1 cellular context compared by ENCODE assay signal in the genomic region with DNA sequence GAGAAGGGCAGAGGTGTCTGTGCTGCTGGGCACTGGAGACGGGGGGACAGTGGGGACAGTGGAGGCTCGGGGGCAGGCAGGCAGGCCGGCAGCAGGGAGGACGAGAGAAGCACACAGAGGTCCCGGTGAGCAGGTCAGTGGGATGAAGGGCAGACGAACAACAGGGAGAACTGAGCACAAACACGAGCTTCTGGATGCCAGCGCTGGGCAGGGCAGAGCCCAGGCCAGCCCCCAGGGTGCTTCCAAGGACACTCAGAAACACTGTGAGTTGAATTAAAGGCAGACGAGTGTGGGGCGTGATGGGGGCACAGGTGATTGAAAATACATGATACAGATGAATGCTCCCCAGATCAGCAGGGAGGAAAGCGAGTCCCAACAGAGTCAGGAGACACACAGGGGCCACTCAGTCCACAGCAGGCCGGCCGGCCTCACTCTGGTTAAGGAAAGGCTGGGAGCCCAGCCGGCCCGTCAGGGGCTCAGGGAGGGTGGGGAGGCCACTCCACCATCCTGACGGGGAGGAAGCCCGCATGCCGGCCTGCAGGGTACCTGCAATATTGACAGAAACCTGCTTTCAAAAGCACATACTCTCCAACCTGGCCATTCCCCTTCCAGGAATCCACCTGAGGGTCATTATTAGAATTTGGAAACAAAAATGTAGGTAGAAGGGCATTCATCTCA.
A peak's percentile ranks its signal among the peaks of the same experiment; 100 is the strongest.
TF ChIP-seq lines count a peak whose summit lies in the region.

No MANE protein-coding gene starts in this region.

TF ChIP-seq in HepG2, 621 proteins besides CTCF, POLR2A, EP300 and RAD21:
- TF ChIP-seq, protein P1, sequence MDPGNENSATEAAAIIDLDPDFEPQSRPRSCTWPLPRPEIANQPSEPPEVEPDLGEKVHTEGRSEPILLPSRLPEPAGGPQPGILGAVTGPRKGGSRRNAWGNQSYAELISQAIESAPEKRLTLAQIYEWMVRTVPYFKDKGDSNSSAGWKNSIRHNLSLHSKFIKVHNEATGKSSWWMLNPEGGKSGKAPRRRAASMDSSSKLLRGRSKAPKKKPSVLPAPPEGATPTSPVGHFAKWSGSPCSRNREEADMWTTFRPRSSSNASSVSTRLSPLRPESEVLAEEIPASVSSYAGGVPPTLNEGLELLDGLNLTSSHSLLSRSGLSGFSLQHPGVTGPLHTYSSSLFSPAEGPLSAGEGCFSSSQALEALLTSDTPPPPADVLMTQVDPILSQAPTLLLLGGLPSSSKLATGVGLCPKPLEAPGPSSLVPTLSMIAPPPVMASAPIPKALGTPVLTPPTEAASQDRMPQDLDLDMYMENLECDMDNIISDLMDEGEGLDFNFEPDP (CRISPR knock-in tag; conservative IDR thresholded peaks at IDR 0.05) = 0 out of 2 replicates have a peak, but pooled peaks have one; percentile 33
- no peak for TF ChIP-seq ZFP36L1 (CRISPR knock-in tag; IDR thresholded peaks at IDR 0.05)
TF ChIP-seq in HepG2: peak in this region for 1.
